34 cellular contexts compared by ENCODE assay signal in genomic region chr13:40350283-40350992, GRCh38.
A peak's percentile ranks its signal among the peaks of the same experiment; 100 is the strongest.
DNase-seq lines count a peak whose midpoint lies in the region; ATAC-seq and TF ChIP-seq lines count a peak whose summit lies in the region.
"Had no signal": no experiment of that assay in that cellular context is flagged by ENCODE, and none has a peak within 500 bp of the region (broad histone marks: within the 10 kb centered on the region; RNA-seq: fewer than 3 reads in every experiment).

No MANE protein-coding gene starts in this region.

- H3K27ac ChIP-seq in stomach: peak overlapping the region in 1 of 5 donors; percentile 19
- H3K27ac ChIP-seq: 22Rv1; BLaER1 treated with 17β-estradiol and CSF1 and Interleukin-3, amounts not matched to agents 10 nM and 100 nM; PC-9; upper lobe of right lung had no signal

- no peaks in the 10 kb centered on the region for H3K36me3 ChIP-seq in stomach
- H3K36me3 ChIP-seq: BLaER1 treated with 17β-estradiol and CSF1 and Interleukin-3, amounts not matched to agents 10 nM and 100 nM; HAP-1; upper lobe of right lung had no signal

- H3K27me3 ChIP-seq in stomach: no peaks in the 10 kb centered on the region
- H3K27me3 ChIP-seq: BLaER1 treated with 17β-estradiol and CSF1 and Interleukin-3, amounts not matched to agents 10 nM and 100 nM; upper lobe of right lung had no signal

- peaks cover 10 to 46% (median 20%) of the 10 kb centered on the region in 4 donors for H3K4me1 ChIP-seq in stomach
- H3K4me1 ChIP-seq: HAP-1 had no signal

- TF ChIP-seq POLR2A in stomach (IDR thresholded peaks at IDR 0.05): no peak

- H3K4me3 ChIP-seq in cardiac fibroblast (replicated peaks in 1 of 2; ENCODE audit: low read depth in 2 of 2, low read length in 2 of 2) (no peak overlapping the region), stomach (no peak overlapping the region)
- H3K4me3 ChIP-seq: BLaER1 treated with 17β-estradiol and CSF1 and Interleukin-3, amounts not matched to agents 10 nM and 100 nM; HAP-1; PC-9; upper lobe of right lung had no signal

- ATAC-seq in left lobe of liver (peak; percentile 51), GM21737 (IDR thresholded peaks at IDR 0.05; ENCODE audit: unreplicated experiment) (no peak), HG02759 (IDR thresholded peaks at IDR 0.05; ENCODE audit: unreplicated experiment) (no peak)
- ATAC-seq: activated T-cell treated with anti-CD3 and anti-CD28 coated beads, Interleukin-2, amount 50 U/mL, for 4 hours; left colon; sciatic nerve; upper lobe of right lung had no signal

- peak; percentile 52 for TF ChIP-seq EP300 in stomach (IDR thresholded peaks at IDR 0.05)

- 72 to 85% (median 82%) methylated on average over 10 of the region's 10 CpGs for WGBS in stomach, 5 donors

- TF ChIP-seq CTCF in cardiac fibroblast (IDR thresholded peaks at IDR 0.05; ENCODE audit: low read depth, low read length) (no peak), stomach (IDR thresholded peaks at IDR 0.05) (no peak)

- intact Hi-C loops in stomach (cut with DNase I; ENCODE audit: low total_unique reads): no loop called here

- H3K9me3 ChIP-seq in stomach: no peaks in the 10 kb centered on the region
- H3K9me3 ChIP-seq: BLaER1 treated with 17β-estradiol and CSF1 and Interleukin-3, amounts not matched to agents 10 nM and 100 nM; HAP-1; SK-N-SH; upper lobe of right lung had no signal

- DNase-seq in DMS 273 (lab: John Stamatoyannopoulos, UW; ENCODE audit: unreplicated experiment): peak; percentile 7
- DNase-seq in DMS 273 treated with DMSO at 0.1 percent for 48 hours (lab: John Stamatoyannopoulos, UW): no peak
- peak; percentile 32 to 54 for DNase-seq in cardiac fibroblast (ENCODE audit: low read depth in 2 of 2)
- DNase-seq in left lobe of liver (ENCODE audit: low spot score): peak; percentile 72
- DNase-seq in stomach: no peak
- no peak for DNase-seq in activated naive CD4-positive, alpha-beta T cell treated with anti-CD3 and anti-CD28 coated beads, Interleukin-2, amount 50 U/mL, for 16 hours
- DNase-seq: activated CD4-positive, alpha-beta T cell treated with anti-CD3 and anti-CD28 coated beads, Interleukin-2, amount 50 U/mL, for 1 hour; activated CD4-positive, CD25-positive, alpha-beta regulatory T cell; activated gamma-delta T cell; activated naive CD8-positive, alpha-beta T cell treated with anti-CD3 and anti-CD28 coated beads, Interleukin-2, amount 10 ng/mL, durations not matched to agents 7 days and 5 days; activated T-cell treated with anti-CD3 and anti-CD28 coated beads, Interleukin-2, amount 50 U/mL, for 4 hours; central memory CD4-positive, alpha-beta T cell; dermis blood vessel endothelial cell; endodermal cell; hypothalamus; IMR-90; left colon; NCI-H1105; NCI-H1930; NCI-H2171 treated with DMSO at 0.1 percent for 48 hours; NCI-H524; NK-92 treated with Interleukin-12 subunit alpha and Interleukin-12 subunit beta, amount 100 ng/mL, for 24 hours; PC-9; SK-N-SH; stimulated activated CD4-positive, alpha-beta T cell treated with anti-CD3 and anti-CD28 coated beads, Interleukin-15, amount 100 ng/mL, for 24 hours; stimulated activated CD4-positive, alpha-beta T cell treated with anti-CD3 and anti-CD28 coated beads, Interleukin-4, amount 100 ng/mL, for 4 hours; substantia nigra; upper lobe of right lung had no signal

Comparison
In these comparisons a context has a peak if more than half of its experiments do, and no peak if none do; other contexts are left out.
1. DNase-seq: peak in DMS 273 (single experiment), cardiac fibroblast (2 of 2) and left lobe of liver (single experiment); none in DMS 273 treated with DMSO at 0.1 percent for 48 hours (single experiment), stomach (single experiment) and activated naive CD4-positive, alpha-beta T cell treated with anti-CD3 and anti-CD28 coated beads, Interleukin-2, amount 50 U/mL, for 16 hours (single experiment).